8 cellular contexts compared by ENCODE assay signal in the genomic region with DNA sequence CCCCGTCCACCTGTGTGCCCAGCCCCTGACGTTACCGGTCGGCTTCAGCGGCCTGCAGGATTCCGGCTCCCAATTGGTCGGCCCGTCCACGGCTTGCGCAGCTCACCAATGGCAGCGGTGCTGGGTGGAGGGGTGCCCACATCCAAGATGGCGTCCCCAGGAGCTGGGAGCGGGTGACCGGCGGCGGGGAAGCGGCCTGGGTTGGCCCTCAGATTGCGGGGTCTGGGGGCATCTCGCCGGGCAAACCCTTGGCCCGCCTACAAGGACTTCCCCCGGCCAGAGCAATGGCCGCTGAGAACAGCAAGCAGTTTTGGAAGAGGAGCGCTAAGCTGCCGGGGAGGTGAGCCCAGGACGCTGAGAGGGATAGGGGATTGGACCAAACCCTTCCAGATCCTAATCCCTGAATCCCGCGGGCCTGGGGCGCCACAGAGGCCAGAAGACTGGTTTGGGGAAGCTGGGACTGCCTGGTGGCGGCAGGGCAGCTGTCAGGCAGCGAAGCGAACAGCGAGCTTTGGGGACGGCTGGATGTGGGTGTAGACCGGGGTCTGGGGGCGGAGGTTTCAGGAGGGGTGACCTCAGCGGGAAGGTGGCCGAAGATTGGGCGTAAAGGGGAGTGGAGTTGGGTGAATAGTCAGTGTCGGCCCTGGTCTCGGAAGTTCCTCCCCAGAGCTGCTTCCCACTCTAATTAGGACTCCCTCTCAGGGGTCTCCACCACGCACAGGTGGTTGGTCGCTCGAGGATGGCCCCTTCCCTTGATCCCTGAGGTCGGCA. TPM values are rescaled to one million over a fixed set of nuclear protein-coding genes. Genes with fewer than 3 reads are reported as not detected.
DNase-seq lines count a peak whose midpoint lies in the region; ATAC-seq and TF ChIP-seq lines count a peak whose summit lies in the region.

A gene with protein sequence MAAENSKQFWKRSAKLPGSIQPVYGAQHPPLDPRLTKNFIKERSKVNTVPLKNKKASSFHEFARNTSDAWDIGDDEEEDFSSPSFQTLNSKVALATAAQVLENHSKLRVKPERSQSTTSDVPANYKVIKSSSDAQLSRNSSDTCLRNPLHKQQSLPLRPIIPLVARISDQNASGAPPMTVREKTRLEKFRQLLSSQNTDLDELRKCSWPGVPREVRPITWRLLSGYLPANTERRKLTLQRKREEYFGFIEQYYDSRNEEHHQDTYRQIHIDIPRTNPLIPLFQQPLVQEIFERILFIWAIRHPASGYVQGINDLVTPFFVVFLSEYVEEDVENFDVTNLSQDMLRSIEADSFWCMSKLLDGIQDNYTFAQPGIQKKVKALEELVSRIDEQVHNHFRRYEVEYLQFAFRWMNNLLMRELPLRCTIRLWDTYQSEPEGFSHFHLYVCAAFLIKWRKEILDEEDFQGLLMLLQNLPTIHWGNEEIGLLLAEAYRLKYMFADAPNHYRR (plus strand): TSS at position 139 of the 771 bp plus-strand sequence. CDS start 146 bp downstream, at position 285.
A gene (minus strand): TSS at position 511 of the 771 bp plus-strand sequence. CDS start 39,114 bp downstream, outside the sequence.

- POLR2A ChIA-PET in activated B cell treated with CpG ODN at 0.5 μM for 24 hours (lab: Charles Lee) = interaction anchor here (0.5 to 1.8 kb wide), 13 partner anchors 9 to 1809 kb away, joined by 3 to 9 read pairs (median 3); a partner anchor contains a TSS

- H3K27ac Mint-ChIP-seq in activated B cell treated with CpG ODN at 0.5 μM for 24 hours (peak within 1 kb of the TSS; percentile 88), immature natural killer cell (peak within 1 kb of the TSS; percentile 81 to 94 (median 89))

- peak within 1 kb of the TSS; percentile 75 for H3K27ac ChIP-seq in caudate nucleus (ENCODE audit: low read depth, low read length)

- no peaks in the 10 kb centered on the region for H3K27me3 Mint-ChIP-seq in activated B cell treated with CpG ODN at 0.5 μM for 24 hours
- H3K27me3 Mint-ChIP-seq in immature natural killer cell (ENCODE audit: low read depth in 3 of 3) = peaks cover 2 to 12% (median 2%) of the 10 kb centered on the region in 3 donors

- H3K36me3 Mint-ChIP-seq in activated B cell treated with CpG ODN at 0.5 μM for 24 hours (ENCODE audit: low read depth) (peaks cover 4% of the 10 kb centered on the region), immature natural killer cell (no peaks in the 10 kb centered on the region)

- CTCF ChIA-PET in activated B cell treated with CpG ODN at 0.5 μM for 24 hours (lab: Charles Lee) = no interaction called here

- H3K9me3 Mint-ChIP-seq in activated B cell treated with CpG ODN at 0.5 μM for 24 hours = no peaks in the 10 kb centered on the region
- peaks cover 0 to 2% (median 0%) of the 10 kb centered on the region in 6 donors for H3K9me3 Mint-ChIP-seq in immature natural killer cell

- intact Hi-C loops in activated B cell treated with CpG ODN at 0.5 μM for 24 hours (cut with micrococcal nuclease) = loop anchor here (2.0 to 5.0 kb wide), 2 partner anchors 35 to 174 kb away; a partner anchor contains a TSS

- H3K4me1 Mint-ChIP-seq in activated B cell treated with CpG ODN at 0.5 μM for 24 hours (peaks cover 38% of the 10 kb centered on the region), immature natural killer cell (peaks cover 32 to 48% of the 10 kb centered on the region in 2 donors)

- ATAC-seq in GM19023 (IDR thresholded peaks at IDR 0.05; ENCODE audit: unreplicated experiment) (peak; percentile 99), HG03196 (IDR thresholded peaks at IDR 0.05; ENCODE audit: unreplicated experiment) (peak; percentile 92), activated B cell treated with CpG ODN at 0.5 μM for 24 hours (ENCODE audit: low read depth) (peak; percentile 100)

- no peak for TF ChIP-seq CTCF in activated B cell treated with CpG ODN at 0.5 μM for 24 hours (IDR thresholded peaks at IDR 0.05)

- DNase-seq in AG08396 (ENCODE audit: low spot score) (peak; percentile 96), NCI-H226 (peak; percentile 96), activated B cell treated with CpG ODN at 0.5 μM for 24 hours (peak; percentile 90), caudate nucleus (lab: John Stamatoyannopoulos, UW) (peak; percentile 35 to 98 (median 94)), immature natural killer cell (peak; percentile 90 to 92 (median 92)), smooth muscle cell of the brain vasculature (ENCODE audit: low read depth, low spot score) (peak; percentile 73)

- H3K4me3 Mint-ChIP-seq in activated B cell treated with CpG ODN at 0.5 μM for 24 hours (peak within 1 kb of the TSS; percentile 96), immature natural killer cell (peak within 1 kb of the TSS; percentile 89 to 94 (median 92))

RNA-seq across cellular contexts. Expression of the first gene that starts in this region (rescaled TPM):
- 10.7 and 11.1 TPM in 2 replicates for total RNA-seq in activated B cell treated with CpG ODN at 0.5 μM for 24 hours
- 1 to 10 TPM; 4.3 to 8.4 (median 7.2) TPM for polyA plus RNA-seq in immature natural killer cell

RNA-seq across cellular contexts. Expression of the second gene that starts in this region (rescaled TPM):
- total RNA-seq in activated B cell treated with CpG ODN at 0.5 μM for 24 hours = 0.54 and 1.0 TPM in 2 replicates
- polyA plus RNA-seq in immature natural killer cell = under 1 TPM in 2 of 3 donors, not detected in 1; 0.23 to 0.32 TPM

Comparison
In these comparisons a context has a peak if more than half of its experiments do, and no peak if none do; other contexts are left out.
1. Peak in every context shown above with its lines: DNase-seq, ATAC-seq and H3K27ac ChIP-seq.